Comparison of ENCODE assay signal across 1 cellular context in genomic region chr4:68904786-68905185, GRCh38.
TF ChIP-seq lines count a peak whose summit lies in the region.

No MANE protein-coding gene starts in this region.

TF ChIP-seq in GM23338, 12 proteins besides CTCF, POLR2A, EP300 and RAD21 (continued from another document):
- TF ChIP-seq ZNF462 (CRISPR knock-in tag; IDR thresholded peaks at IDR 0.05) (no peak), POLR2AphosphoS5 (IDR thresholded peaks at IDR 0.05; ENCODE audit: low read depth) (no peak), ZNF331 (CRISPR knock-in tag; IDR thresholded peaks at IDR 0.05; ENCODE audit: low read depth) (no peak)
TF ChIP-seq in GM23338: peak in this region for 0.
